ENCODE assay signal across 32 cellular contexts in the genomic region with DNA sequence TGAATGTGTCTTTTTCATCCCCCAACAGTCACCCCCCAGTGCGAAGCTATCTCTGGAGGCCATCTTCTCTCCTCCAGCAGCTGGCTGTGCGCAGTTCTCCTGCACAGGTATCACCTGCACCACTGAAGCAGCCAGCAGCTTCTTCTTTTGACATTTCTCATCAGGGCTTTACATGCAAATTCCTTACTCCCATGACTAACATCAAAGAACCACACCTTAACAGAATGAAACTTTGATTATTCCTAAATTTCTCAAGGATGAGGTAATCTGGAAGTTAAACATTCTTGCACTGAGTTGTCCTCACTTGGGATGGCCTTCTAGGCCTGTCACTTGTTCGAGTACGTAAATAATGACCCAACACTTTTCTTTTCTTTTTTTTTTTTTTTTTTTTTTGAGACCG.
"Had no signal": no experiment of that assay in that cellular context is flagged by ENCODE, and none has a peak within 500 bp of the region (broad histone marks: within the 10 kb centered on the region; RNA-seq: fewer than 3 reads in every experiment).

No MANE protein-coding gene starts in this region.

- ATAC-seq: activated CD4-positive, CD25-positive, alpha-beta regulatory T cell treated with anti-CD3 and anti-CD28 coated beads, Interleukin-2, amount 50 U/mL, for 24 hours; activated CD8-positive, alpha-beta T cell treated with anti-CD3 and anti-CD28 coated beads for 36 hours; activated T-cell treated with anti-CD3 and anti-CD28 coated beads, Interleukin-2, amount 50 U/mL, for 4 hours; activated T-helper 17 cell treated with anti-CD3 and anti-CD28 coated beads, Interleukin-2, amount 50 U/mL, for 72 hours; body of pancreas; gastroesophageal sphincter; T-helper 17 cell had no signal

- H3K4me3 ChIP-seq: body of pancreas, cardiac muscle cell, colonic mucosa, esophagus muscularis mucosa, gastroesophageal sphincter had no signal

- H3K27ac ChIP-seq: cardiac muscle cell, colonic mucosa, esophagus muscularis mucosa, gastroesophageal sphincter, WERI-Rb-1 had no signal

- H3K27me3 ChIP-seq: body of pancreas, cardiac muscle cell, colonic mucosa, esophagus muscularis mucosa, gastroesophageal sphincter had no signal

- H3K4me1 ChIP-seq: colonic mucosa had no signal

- DNase-seq: activated B cell treated with CpG ODN at 0.5 μM for 24 hours; activated CD4-positive, alpha-beta T cell treated with anti-CD3 and anti-CD28 coated beads for 48 hours; activated CD4-positive, alpha-beta T cell treated with anti-CD3 and anti-CD28 coated beads, Interleukin-2, amount 50 U/mL, for 1 hour; activated CD4-positive, alpha-beta T cell treated with anti-CD3 and anti-CD28 coated beads, Interleukin-2, amount 50 U/mL, for 48 hours; activated CD8-positive, alpha-beta memory T cell treated with anti-CD3 and anti-CD28 coated beads for 24 hours; activated CD8-positive, alpha-beta T cell treated with anti-CD3 and anti-CD28 coated beads for 36 hours; activated effector memory CD4-positive, alpha-beta T cell treated with Interleukin-2 at 50 U/mL for 16 hours; activated gamma-delta T cell treated with Interleukin-2 at 50 U/mL for 16 hours; activated naive CD4-positive, alpha-beta T cell treated with anti-CD3 and anti-CD28 coated beads, Interleukin-2, amount 50 U/mL, for 16 hours; activated naive CD4-positive, alpha-beta T cell treated with Interleukin-2 at 50 U/mL for 16 hours; activated T-cell treated with anti-CD3 and anti-CD28 coated beads, Interleukin-2, amount 50 U/mL, for 4 hours; amygdala; aorta; body of pancreas; central memory CD4-positive, alpha-beta T cell; cerebellar nuclear complex; colonic mucosa; effector CD8-positive, alpha-beta T cell; erythroblast; foreskin melanocyte; head of caudate nucleus; T-helper 1 cell; T-helper 17 cell; T1000; WERI-Rb-1 had no signal

- FAIRE-seq: endometrium, endothelial cell of umbilical vein had no signal

- H3K36me3 ChIP-seq: cardiac muscle cell, colonic mucosa, esophagus muscularis mucosa, gastroesophageal sphincter, WERI-Rb-1 had no signal

- H3K9me3 ChIP-seq: body of pancreas, colonic mucosa, esophagus muscularis mucosa, gastroesophageal sphincter had no signal
